In the genomic region with DNA sequence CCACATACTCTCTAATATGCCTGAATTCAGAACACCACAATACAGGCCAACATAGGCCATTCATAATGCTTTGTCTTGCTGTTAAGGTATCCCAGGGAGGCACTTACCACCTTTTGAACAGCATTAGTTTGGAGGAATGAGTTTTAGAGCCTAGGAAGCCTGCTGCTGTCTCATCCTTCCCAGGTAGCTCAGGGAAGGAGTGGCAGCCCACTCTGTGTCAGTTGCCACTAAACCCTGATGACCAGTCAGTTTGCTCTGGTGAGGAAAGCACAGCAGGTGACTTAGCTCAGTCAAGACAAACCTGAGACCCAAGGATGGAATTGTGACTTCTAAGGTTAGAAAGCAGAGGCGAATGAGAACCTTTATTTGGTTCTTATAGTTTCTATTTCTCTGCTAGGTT, we compare ENCODE assay signal across 26 cellular contexts.
"Had no signal": no experiment of that assay in that cellular context is flagged by ENCODE, and none has a peak within 500 bp of the region (broad histone marks: within the 10 kb centered on the region; RNA-seq: fewer than 3 reads in every experiment).

No MANE protein-coding gene starts in this region.

- H3K27ac ChIP-seq: dorsolateral prefrontal cortex, epithelial cell of prostate, gastrocnemius medialis, left lung, ovary, psoas muscle, sigmoid colon, thoracic aorta, tibial nerve, upper lobe of right lung, uterus had no signal

- H3K27ac Mint-ChIP-seq: naive thymus-derived CD4-positive, alpha-beta T cell; nephron; stimulated activated memory B cell treated with anti-CD40 and anti-IgM and Interleukin-4, amounts not matched to agents 10 μg/mL and 1 μg/mL and 100 μg/mL, for 72 hours had no signal

- H3K4me3 ChIP-seq: dorsolateral prefrontal cortex, gastrocnemius medialis, left lung, ovary, psoas muscle, sigmoid colon, thoracic aorta, tibial nerve, upper lobe of right lung, uterus had no signal

- H3K4me3 Mint-ChIP-seq: naive thymus-derived CD4-positive, alpha-beta T cell; nephron; stimulated activated memory B cell treated with anti-CD40 and anti-IgM and Interleukin-4, amounts not matched to agents 10 μg/mL and 1 μg/mL and 100 μg/mL, for 72 hours had no signal

- H3K27me3 ChIP-seq: dorsolateral prefrontal cortex, gastrocnemius medialis, left lung, ovary, sigmoid colon, tibial nerve, upper lobe of right lung, uterus had no signal

- H3K4me1 Mint-ChIP-seq: naive thymus-derived CD4-positive, alpha-beta T cell; nephron; stimulated activated memory B cell treated with anti-CD40 and anti-IgM and Interleukin-4, amounts not matched to agents 10 μg/mL and 1 μg/mL and 100 μg/mL, for 72 hours had no signal

- H3K4me1 ChIP-seq: gastrocnemius medialis, left lung, psoas muscle, sigmoid colon, tibial nerve, upper lobe of right lung, uterus had no signal

- DNase-seq: dorsolateral prefrontal cortex; effector CD4-positive, alpha-beta T cell; gastrocnemius medialis; head of caudate nucleus; left cardiac atrium; left lung; mesenchymal stem cell; midbrain; naive thymus-derived CD4-positive, alpha-beta T cell; occipital lobe; ovary; posterior cingulate gyrus; psoas muscle; right cardiac atrium; sigmoid colon; stimulated activated CD4-positive, alpha-beta T cell treated with anti-CD3 and anti-CD28 coated beads, Interleukin-2, amount 100 ng/mL, for 24 hours; stimulated activated CD4-positive, alpha-beta T cell treated with anti-CD3 and anti-CD28 coated beads, Interleukin-4, amount 100 ng/mL, for 4 hours; stimulated activated naive CD8-positive, alpha-beta T cell treated with anti-CD3 and anti-CD28 coated beads, Interleukin-15, Interleukin-2, amounts not matched to agents 100 U/mL and 50 U/mL, for 24 hours; substantia nigra; upper lobe of right lung; uterus had no signal

- H3K9me3 Mint-ChIP-seq: nephron; stimulated activated memory B cell treated with anti-CD40 and anti-IgM and Interleukin-4, amounts not matched to agents 10 μg/mL and 1 μg/mL and 100 μg/mL, for 72 hours had no signal

- H3K27me3 Mint-ChIP-seq: naive thymus-derived CD4-positive, alpha-beta T cell; stimulated activated memory B cell treated with anti-CD40 and anti-IgM and Interleukin-4, amounts not matched to agents 10 μg/mL and 1 μg/mL and 100 μg/mL, for 72 hours had no signal

- H3K9me3 ChIP-seq: gastrocnemius medialis, left lung, ovary, psoas muscle, sigmoid colon, thoracic aorta, tibial nerve, upper lobe of right lung, uterus had no signal

- H3K36me3 Mint-ChIP-seq: naive thymus-derived CD4-positive, alpha-beta T cell; stimulated activated memory B cell treated with anti-CD40 and anti-IgM and Interleukin-4, amounts not matched to agents 10 μg/mL and 1 μg/mL and 100 μg/mL, for 72 hours had no signal

- H3K36me3 ChIP-seq: gastrocnemius medialis, left lung, ovary, sigmoid colon, thoracic aorta, tibial nerve, upper lobe of right lung, uterus had no signal
